In the genomic region with DNA sequence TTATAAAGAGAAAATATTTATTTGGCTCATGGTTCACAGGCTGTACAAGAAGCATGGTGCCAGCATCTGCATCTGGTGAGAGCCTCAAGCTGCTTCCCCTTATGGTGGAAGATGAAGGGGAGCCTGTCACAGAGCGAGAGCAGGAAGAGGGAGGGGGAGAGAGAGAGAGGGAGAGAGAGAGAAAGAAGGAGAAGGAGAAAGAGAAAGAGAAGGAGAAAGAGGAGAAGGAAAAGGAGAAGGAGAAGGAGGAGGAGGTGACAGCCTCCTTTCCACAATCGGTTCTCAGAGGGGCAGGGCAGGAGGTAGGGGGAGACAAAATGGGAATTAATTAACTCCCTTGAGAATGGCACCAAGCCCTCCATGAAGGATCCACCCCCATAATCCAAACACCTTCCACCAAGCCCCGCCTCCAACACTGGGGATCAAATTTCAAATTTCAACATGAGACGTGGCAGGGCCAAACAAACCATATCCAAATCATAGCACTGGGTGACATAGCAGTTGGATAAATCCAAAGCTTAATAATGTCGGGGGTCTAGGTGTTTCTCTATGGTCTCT, we compare ENCODE assay signal across 1 cellular context.
TF ChIP-seq lines count a peak whose summit lies in the region.

No MANE protein-coding gene starts in this region.

TF ChIP-seq in GM23338, 12 proteins besides CTCF, POLR2A, EP300 and RAD21:
- TF ChIP-seq, protein P1, sequence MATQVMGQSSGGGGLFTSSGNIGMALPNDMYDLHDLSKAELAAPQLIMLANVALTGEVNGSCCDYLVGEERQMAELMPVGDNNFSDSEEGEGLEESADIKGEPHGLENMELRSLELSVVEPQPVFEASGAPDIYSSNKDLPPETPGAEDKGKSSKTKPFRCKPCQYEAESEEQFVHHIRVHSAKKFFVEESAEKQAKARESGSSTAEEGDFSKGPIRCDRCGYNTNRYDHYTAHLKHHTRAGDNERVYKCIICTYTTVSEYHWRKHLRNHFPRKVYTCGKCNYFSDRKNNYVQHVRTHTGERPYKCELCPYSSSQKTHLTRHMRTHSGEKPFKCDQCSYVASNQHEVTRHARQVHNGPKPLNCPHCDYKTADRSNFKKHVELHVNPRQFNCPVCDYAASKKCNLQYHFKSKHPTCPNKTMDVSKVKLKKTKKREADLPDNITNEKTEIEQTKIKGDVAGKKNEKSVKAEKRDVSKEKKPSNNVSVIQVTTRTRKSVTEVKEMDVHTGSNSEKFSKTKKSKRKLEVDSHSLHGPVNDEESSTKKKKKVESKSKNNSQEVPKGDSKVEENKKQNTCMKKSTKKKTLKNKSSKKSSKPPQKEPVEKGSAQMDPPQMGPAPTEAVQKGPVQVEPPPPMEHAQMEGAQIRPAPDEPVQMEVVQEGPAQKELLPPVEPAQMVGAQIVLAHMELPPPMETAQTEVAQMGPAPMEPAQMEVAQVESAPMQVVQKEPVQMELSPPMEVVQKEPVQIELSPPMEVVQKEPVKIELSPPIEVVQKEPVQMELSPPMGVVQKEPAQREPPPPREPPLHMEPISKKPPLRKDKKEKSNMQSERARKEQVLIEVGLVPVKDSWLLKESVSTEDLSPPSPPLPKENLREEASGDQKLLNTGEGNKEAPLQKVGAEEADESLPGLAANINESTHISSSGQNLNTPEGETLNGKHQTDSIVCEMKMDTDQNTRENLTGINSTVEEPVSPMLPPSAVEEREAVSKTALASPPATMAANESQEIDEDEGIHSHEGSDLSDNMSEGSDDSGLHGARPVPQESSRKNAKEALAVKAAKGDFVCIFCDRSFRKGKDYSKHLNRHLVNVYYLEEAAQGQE (IDR thresholded peaks at IDR 0.05; ENCODE audit: unreplicated experiment), result no peak
- TF ChIP-seq STAT1 (IDR thresholded peaks at IDR 0.05; ENCODE audit: unreplicated experiment) (no peak), CREB1 (CRISPR knock-in tag; IDR thresholded peaks at IDR 0.05; ENCODE audit: low read depth) (no peak), JUNB (IDR thresholded peaks at IDR 0.05; ENCODE audit: unreplicated experiment) (no peak), ZNF114 (CRISPR knock-in tag; IDR thresholded peaks at IDR 0.05) (no peak), NANOG (IDR thresholded peaks at IDR 0.05; ENCODE audit: borderline replicate concordance) (no peak), EZH2phosphoT487 (IDR thresholded peaks at IDR 0.05; ENCODE audit: unreplicated experiment) (no peak), EZH2 (IDR thresholded peaks at IDR 0.05; ENCODE audit: low read depth, unreplicated experiment) (no peak), POLR2AphosphoS5 (IDR thresholded peaks at IDR 0.05; ENCODE audit: low read depth) (no peak), ZNF331 (CRISPR knock-in tag; IDR thresholded peaks at IDR 0.05; ENCODE audit: low read depth) (no peak)
- TF ChIP-seq, protein P2, sequence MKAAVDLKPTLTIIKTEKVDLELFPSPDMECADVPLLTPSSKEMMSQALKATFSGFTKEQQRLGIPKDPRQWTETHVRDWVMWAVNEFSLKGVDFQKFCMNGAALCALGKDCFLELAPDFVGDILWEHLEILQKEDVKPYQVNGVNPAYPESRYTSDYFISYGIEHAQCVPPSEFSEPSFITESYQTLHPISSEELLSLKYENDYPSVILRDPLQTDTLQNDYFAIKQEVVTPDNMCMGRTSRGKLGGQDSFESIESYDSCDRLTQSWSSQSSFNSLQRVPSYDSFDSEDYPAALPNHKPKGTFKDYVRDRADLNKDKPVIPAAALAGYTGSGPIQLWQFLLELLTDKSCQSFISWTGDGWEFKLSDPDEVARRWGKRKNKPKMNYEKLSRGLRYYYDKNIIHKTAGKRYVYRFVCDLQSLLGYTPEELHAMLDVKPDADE (IDR thresholded peaks at IDR 0.05), result no peak
- TF ChIP-seq, protein P3, sequence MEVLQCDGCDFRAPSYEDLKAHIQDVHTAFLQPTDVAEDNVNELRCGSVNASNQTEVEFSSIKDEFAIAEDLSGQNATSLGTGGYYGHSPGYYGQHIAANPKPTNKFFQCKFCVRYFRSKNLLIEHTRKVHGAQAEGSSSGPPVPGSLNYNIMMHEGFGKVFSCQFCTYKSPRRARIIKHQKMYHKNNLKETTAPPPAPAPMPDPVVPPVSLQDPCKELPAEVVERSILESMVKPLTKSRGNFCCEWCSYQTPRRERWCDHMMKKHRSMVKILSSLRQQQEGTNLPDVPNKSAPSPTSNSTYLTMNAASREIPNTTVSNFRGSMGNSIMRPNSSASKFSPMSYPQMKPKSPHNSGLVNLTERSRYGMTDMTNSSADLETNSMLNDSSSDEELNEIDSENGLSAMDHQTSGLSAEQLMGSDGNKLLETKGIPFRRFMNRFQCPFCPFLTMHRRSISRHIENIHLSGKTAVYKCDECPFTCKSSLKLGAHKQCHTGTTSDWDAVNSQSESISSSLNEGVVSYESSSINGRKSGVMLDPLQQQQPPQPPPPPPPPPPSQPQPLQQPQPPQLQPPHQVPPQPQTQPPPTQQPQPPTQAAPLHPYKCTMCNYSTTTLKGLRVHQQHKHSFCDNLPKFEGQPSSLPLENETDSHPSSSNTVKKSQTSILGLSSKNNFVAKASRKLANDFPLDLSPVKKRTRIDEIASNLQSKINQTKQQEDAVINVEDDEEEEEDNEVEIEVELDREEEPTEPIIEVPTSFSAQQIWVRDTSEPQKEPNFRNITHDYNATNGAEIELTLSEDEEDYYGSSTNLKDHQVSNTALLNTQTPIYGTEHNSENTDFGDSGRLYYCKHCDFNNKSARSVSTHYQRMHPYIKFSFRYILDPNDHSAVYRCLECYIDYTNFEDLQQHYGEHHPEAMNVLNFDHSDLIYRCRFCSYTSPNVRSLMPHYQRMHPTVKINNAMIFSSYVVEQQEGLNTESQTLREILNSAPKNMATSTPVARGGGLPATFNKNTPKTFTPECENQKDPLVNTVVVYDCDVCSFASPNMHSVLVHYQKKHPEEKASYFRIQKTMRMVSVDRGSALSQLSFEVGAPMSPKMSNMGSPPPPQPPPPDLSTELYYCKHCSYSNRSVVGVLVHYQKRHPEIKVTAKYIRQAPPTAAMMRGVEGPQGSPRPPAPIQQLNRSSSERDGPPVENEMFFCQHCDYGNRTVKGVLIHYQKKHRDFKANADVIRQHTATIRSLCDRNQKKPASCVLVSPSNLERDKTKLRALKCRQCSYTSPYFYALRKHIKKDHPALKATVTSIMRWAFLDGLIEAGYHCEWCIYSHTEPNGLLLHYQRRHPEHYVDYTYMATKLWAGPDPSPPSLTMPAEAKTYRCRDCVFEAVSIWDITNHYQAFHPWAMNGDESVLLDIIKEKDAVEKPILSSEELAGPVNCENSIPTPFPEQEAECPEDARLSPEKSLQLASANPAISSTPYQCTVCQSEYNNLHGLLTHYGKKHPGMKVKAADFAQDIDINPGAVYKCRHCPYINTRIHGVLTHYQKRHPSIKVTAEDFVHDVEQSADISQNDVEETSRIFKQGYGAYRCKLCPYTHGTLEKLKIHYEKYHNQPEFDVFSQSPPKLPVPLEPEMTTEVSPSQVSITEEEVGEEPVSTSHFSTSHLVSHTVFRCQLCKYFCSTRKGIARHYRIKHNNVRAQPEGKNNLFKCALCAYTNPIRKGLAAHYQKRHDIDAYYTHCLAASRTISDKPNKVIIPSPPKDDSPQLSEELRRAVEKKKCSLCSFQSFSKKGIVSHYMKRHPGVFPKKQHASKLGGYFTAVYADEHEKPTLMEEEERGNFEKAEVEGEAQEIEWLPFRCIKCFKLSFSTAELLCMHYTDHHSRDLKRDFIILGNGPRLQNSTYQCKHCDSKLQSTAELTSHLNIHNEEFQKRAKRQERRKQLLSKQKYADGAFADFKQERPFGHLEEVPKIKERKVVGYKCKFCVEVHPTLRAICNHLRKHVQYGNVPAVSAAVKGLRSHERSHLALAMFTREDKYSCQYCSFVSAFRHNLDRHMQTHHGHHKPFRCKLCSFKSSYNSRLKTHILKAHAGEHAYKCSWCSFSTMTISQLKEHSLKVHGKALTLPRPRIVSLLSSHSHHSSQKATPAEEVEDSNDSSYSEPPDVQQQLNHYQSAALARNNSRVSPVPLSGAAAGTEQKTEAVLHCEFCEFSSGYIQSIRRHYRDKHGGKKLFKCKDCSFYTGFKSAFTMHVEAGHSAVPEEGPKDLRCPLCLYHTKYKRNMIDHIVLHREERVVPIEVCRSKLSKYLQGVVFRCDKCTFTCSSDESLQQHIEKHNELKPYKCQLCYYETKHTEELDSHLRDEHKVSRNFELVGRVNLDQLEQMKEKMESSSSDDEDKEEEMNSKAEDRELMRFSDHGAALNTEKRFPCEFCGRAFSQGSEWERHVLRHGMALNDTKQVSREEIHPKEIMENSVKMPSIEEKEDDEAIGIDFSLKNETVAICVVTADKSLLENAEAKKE (CRISPR knock-in tag; IDR thresholded peaks at IDR 0.05), result no peak
